In genomic region chr9:74511333-74511732, GRCh38 we compare ENCODE assay signal across 30 cellular contexts. TPM values are rescaled to one million over a fixed set of nuclear protein-coding genes. Genes with fewer than 3 reads are reported as not detected.
"Had no signal": no experiment of that assay in that cellular context is flagged by ENCODE, and none has a peak within 500 bp of the region (broad histone marks: within the 10 kb centered on the region; RNA-seq: fewer than 3 reads in every experiment).

No MANE protein-coding gene starts in this region.

- H3K4me3 ChIP-seq: colonic mucosa, coronary artery, dorsolateral prefrontal cortex, esophagus muscularis mucosa, esophagus squamous epithelium, gastrocnemius medialis, gastroesophageal sphincter, heart left ventricle, heart right ventricle had no signal

- H3K27me3 ChIP-seq: colonic mucosa, esophagus muscularis mucosa, esophagus squamous epithelium, gastrocnemius medialis, gastroesophageal sphincter, heart left ventricle, heart right ventricle had no signal

- H3K27ac ChIP-seq: colonic mucosa, coronary artery, dorsolateral prefrontal cortex, epithelial cell of prostate, esophagus muscularis mucosa, esophagus squamous epithelium, foreskin keratinocyte, gastrocnemius medialis, gastroesophageal sphincter, heart left ventricle, heart right ventricle had no signal

- H3K9me3 ChIP-seq: colonic mucosa, esophagus muscularis mucosa, esophagus squamous epithelium, gastrocnemius medialis, gastroesophageal sphincter, heart left ventricle, heart right ventricle had no signal

- DNase-seq: colonic mucosa; cortex of kidney; dermis blood vessel endothelial cell; dorsolateral prefrontal cortex; effector CD4-positive, alpha-beta T cell; effector CD8-positive, alpha-beta T cell; effector memory CD4-positive, alpha-beta T cell; effector memory CD8-positive, alpha-beta T cell; endodermal cell; erythroblast; esophagus squamous epithelium; foreskin fibroblast; foreskin keratinocyte; foreskin melanocyte; gastrocnemius medialis; glutamatergic neuron; head of caudate nucleus; heart left ventricle; heart right ventricle had no signal

- FAIRE-seq: colon, endometrium, endothelial cell of umbilical vein, frontal cortex had no signal

- ATAC-seq: effector memory CD8-positive, alpha-beta T cell; esophagus mucosa; foreskin keratinocyte; gastrocnemius medialis; gastroesophageal sphincter; heart left ventricle; heart right ventricle had no signal

- H3K36me3 ChIP-seq: colonic mucosa, esophagus muscularis mucosa, esophagus squamous epithelium, gastrocnemius medialis, gastroesophageal sphincter, heart left ventricle, heart right ventricle had no signal

- H3K4me1 ChIP-seq: colonic mucosa, esophagus muscularis mucosa, esophagus squamous epithelium, foreskin keratinocyte, gastrocnemius medialis, gastroesophageal sphincter, heart right ventricle had no signal

RNA-seq across cellular contexts. Expression of gene RORB, which starts 14.2 kb away (rescaled TPM):
- total RNA-seq: dermis microvascular lymphatic vessel endothelial cell, endothelial cell of umbilical vein, epithelial cell of proximal tubule, foreskin keratinocyte had no signal
- polyA plus RNA-seq: endothelial cell of umbilical vein, foreskin keratinocyte had no signal
